1 cellular context compared by ENCODE assay signal in the genomic region with DNA sequence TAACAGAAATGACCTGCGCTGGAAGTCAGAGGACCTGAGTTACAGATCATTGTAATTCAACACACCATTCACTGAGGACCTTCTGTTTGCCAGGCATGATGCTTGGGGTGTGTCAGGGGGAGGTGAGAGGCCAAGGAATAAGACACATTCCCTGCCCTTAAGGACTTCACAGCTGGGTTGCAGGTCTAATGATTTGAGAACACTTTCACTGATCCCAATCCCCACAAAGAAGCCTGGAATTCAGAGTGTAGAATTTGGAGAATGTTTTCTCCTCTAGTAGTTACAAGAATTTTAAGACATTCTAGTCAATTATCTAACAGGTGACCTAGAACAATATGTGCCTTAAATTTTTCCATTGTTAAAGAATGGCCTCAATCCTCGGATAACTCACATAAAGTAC.
TF ChIP-seq lines count a peak whose summit lies in the region.

No MANE protein-coding gene starts in this region.

TF ChIP-seq in WTC11, 78 proteins besides CTCF, POLR2A, EP300 and RAD21 (continued from another document):
- TF ChIP-seq, protein P1, sequence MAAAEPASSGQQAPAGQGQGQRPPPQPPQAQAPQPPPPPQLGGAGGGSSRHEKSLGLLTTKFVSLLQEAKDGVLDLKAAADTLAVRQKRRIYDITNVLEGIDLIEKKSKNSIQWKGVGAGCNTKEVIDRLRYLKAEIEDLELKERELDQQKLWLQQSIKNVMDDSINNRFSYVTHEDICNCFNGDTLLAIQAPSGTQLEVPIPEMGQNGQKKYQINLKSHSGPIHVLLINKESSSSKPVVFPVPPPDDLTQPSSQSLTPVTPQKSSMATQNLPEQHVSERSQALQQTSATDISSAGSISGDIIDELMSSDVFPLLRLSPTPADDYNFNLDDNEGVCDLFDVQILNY (CRISPR knock-in tag; IDR thresholded peaks at IDR 0.05), result no peak
TF ChIP-seq in WTC11: peak in this region for 0.
